Comparison of ENCODE assay signal across 19 cellular contexts in genomic region chr19:45166723-45167252, GRCh38. TPM values are rescaled to one million over a fixed set of nuclear protein-coding genes. Genes with fewer than 3 reads are reported as not detected.
DNase-seq lines count a peak whose midpoint lies in the region; ATAC-seq and TF ChIP-seq lines count a peak whose summit lies in the region.
"Had no signal": no experiment of that assay in that cellular context is flagged by ENCODE, and none has a peak within 500 bp of the region (broad histone marks: within the 10 kb centered on the region; RNA-seq: fewer than 3 reads in every experiment).

No MANE protein-coding gene starts in this region.

- peaks cover 5% of the 10 kb centered on the region for H3K27me3 ChIP-seq in lower lobe of right lung (ENCODE audit: low read depth)
- H3K27me3 ChIP-seq: uterus had no signal

- intact Hi-C loops in lower lobe of right lung (cut with DNase I), result no loop called here

- H3K27ac Mint-ChIP-seq in activated T-helper 17 cell treated with anti-CD3 and anti-CD28 coated beads, Interleukin-2, amount 50 U/mL, for 72 hours, result peak overlapping the region; percentile 58
- peak overlapping the region; percentile 67 for H3K27ac Mint-ChIP-seq in mesothelial cell of epicardium
- H3K27ac Mint-ChIP-seq: IgD-negative memory B cell had no signal

- TF ChIP-seq CTCF in HEK293 (tag by site-specific recombination; IDR thresholded peaks at IDR 0.05) (no peak), mesothelial cell of epicardium (IDR thresholded peaks at IDR 0.05; ENCODE audit: unreplicated experiment) (no peak), lower lobe of right lung (IDR thresholded peaks at IDR 0.05) (no peak)

- H3K27me3 Mint-ChIP-seq in activated T-helper 17 cell treated with anti-CD3 and anti-CD28 coated beads, Interleukin-2, amount 50 U/mL, for 72 hours, result no peaks in the 10 kb centered on the region
- no peaks in the 10 kb centered on the region for H3K27me3 Mint-ChIP-seq in mesothelial cell of epicardium (ENCODE audit: low read depth)
- H3K27me3 Mint-ChIP-seq: natural killer cell treated with Interleukin-12 subunit alpha and Interleukin-12 subunit beta and Interleukin-15 and Interleukin-18, amount 100 ng/mL, for 72 hours; stimulated activated naive B cell treated with anti-CD40 and anti-IgM and Interleukin-4, amounts not matched to agents 10 μg/mL and 1 μg/mL and 100 μg/mL, for 72 hours had no signal

- H3K4me3 ChIP-seq in HEK293 (ENCODE audit: low read depth, low read length), result no peak overlapping the region
- no peak overlapping the region for H3K4me3 ChIP-seq in lower lobe of right lung
- H3K4me3 ChIP-seq: A549, esophagus squamous epithelium, uterus had no signal

- ATAC-seq in activated T-helper 17 cell treated with anti-CD3 and anti-CD28 coated beads, Interleukin-2, amount 50 U/mL, for 72 hours (replicated peaks), result no peak
- no peak for ATAC-seq in lower lobe of right lung
- ATAC-seq: A549; activated CD4-positive, CD25-positive, alpha-beta regulatory T cell treated with anti-CD3 and anti-CD28 coated beads, Interleukin-2, amount 50 U/mL, for 24 hours; left lobe of liver; natural killer cell treated with Interleukin-12 subunit alpha and Interleukin-12 subunit beta and Interleukin-15 and Interleukin-18, amount 100 ng/mL, for 72 hours; stimulated activated naive B cell treated with anti-CD40 and anti-IgM and Interleukin-4, amounts not matched to agents 10 μg/mL and 1 μg/mL and 100 μg/mL, for 72 hours had no signal

- no peaks in the 10 kb centered on the region for H3K36me3 Mint-ChIP-seq in activated T-helper 17 cell treated with anti-CD3 and anti-CD28 coated beads, Interleukin-2, amount 50 U/mL, for 72 hours (ENCODE audit: low read depth)
- H3K36me3 Mint-ChIP-seq in mesothelial cell of epicardium, result no peaks in the 10 kb centered on the region
- H3K36me3 Mint-ChIP-seq: natural killer cell treated with Interleukin-12 subunit alpha and Interleukin-12 subunit beta and Interleukin-15 and Interleukin-18, amount 100 ng/mL, for 72 hours had no signal

- peaks cover 17% of the 10 kb centered on the region for H3K4me1 Mint-ChIP-seq in activated T-helper 17 cell treated with anti-CD3 and anti-CD28 coated beads, Interleukin-2, amount 50 U/mL, for 72 hours
- peaks cover 9% of the 10 kb centered on the region for H3K4me1 Mint-ChIP-seq in mesothelial cell of epicardium

- H3K36me3 ChIP-seq in HEK293 (ENCODE audit: control insufficient read depth in 2 of 2, insufficient read depth in 1 of 2, low read length in 2 of 2), result no peaks in the 10 kb centered on the region
- no peaks in the 10 kb centered on the region for H3K36me3 ChIP-seq in lower lobe of right lung
- H3K36me3 ChIP-seq: esophagus squamous epithelium, uterus had no signal

- H3K9me3 Mint-ChIP-seq in activated T-helper 17 cell treated with anti-CD3 and anti-CD28 coated beads, Interleukin-2, amount 50 U/mL, for 72 hours, result no peaks in the 10 kb centered on the region
- no peaks in the 10 kb centered on the region for H3K9me3 Mint-ChIP-seq in mesothelial cell of epicardium
- H3K9me3 Mint-ChIP-seq: IgD-negative memory B cell; natural killer cell treated with Interleukin-12 subunit alpha and Interleukin-12 subunit beta and Interleukin-15 and Interleukin-18, amount 100 ng/mL, for 72 hours; stimulated activated naive B cell treated with anti-CD40 and anti-IgM and Interleukin-4, amounts not matched to agents 10 μg/mL and 1 μg/mL and 100 μg/mL, for 72 hours had no signal

- CTCF ChIA-PET in HEK293 (lab: Yijun Ruan, JAX), result interaction anchor here (0.7 to 1.3 kb wide), 4 partner anchors 12 to 172 kb away, joined by 3 to 5 read pairs (median 4); no protein-coding TSS in a partner anchor

- H3K9me3 ChIP-seq in HEK293 (ENCODE audit: control insufficient read depth, insufficient read depth, low read depth, low read length), result no peaks in the 10 kb centered on the region
- H3K9me3 ChIP-seq in lower lobe of right lung, result no peaks in the 10 kb centered on the region
- H3K9me3 ChIP-seq: A549, esophagus squamous epithelium, uterus had no signal

- DNase-seq in NCI-H82 (lab: John Stamatoyannopoulos, UW), result peak; percentile 32
- no peak for DNase-seq in NCI-H82 treated with DMSO at 0.1 percent for 48 hours (lab: John Stamatoyannopoulos, UW; ENCODE audit: unreplicated experiment)
- DNase-seq in mesothelial cell of epicardium (ENCODE audit: low spot score in 2 of 2, unreplicated experiment in 2 of 2), result no peak
- DNase-seq in lower lobe of right lung, result no peak
- no peak for DNase-seq in NCI-H146 (lab: John Stamatoyannopoulos, UW)
- no peak for DNase-seq in GF-D8 (lab: John Stamatoyannopoulos, UW)
- DNase-seq: activated T-cell treated with anti-CD3 and anti-CD28 coated beads, Interleukin-2, amount 50 U/mL, for 48 hours; anterior cingulate cortex; esophagus squamous epithelium; NCI-H446; stimulated activated naive B cell treated with anti-CD40 and anti-IgM and Interleukin-4, amounts not matched to agents 10 μg/mL and 1 μg/mL and 100 μg/mL, for 72 hours; uterus had no signal

- POLR2A ChIA-PET in HEK293 (lab: Yijun Ruan, JAX), result interaction anchor here (0.5 to 2.3 kb wide), 3 partner anchors 11 to 1007 kb away, joined by 5 to 6 read pairs (median 5); partner anchors contain the start of genes BLOC1S3, CLASRP and TRAPPC6A

- H3K4me1 ChIP-seq in HEK293 (ENCODE audit: control insufficient read depth, insufficient read depth, low read length) (no peaks in the 10 kb centered on the region; the same call in 1 of the 2 replicates), lower lobe of right lung (peaks cover 35% of the 10 kb centered on the region)
- H3K4me1 ChIP-seq: uterus had no signal

- H3K27ac ChIP-seq in HEK293 (ENCODE audit: extremely low read depth, low read depth, low read length), result 0 out of 2 replicates have a peak overlapping the region, but pooled peaks have one; percentile 37
- H3K27ac ChIP-seq in lower lobe of right lung, result no peak overlapping the region
- H3K27ac ChIP-seq: A549, uterus had no signal

- H3K4me3 Mint-ChIP-seq in activated T-helper 17 cell treated with anti-CD3 and anti-CD28 coated beads, Interleukin-2, amount 50 U/mL, for 72 hours, result no peak overlapping the region
- no peak overlapping the region for H3K4me3 Mint-ChIP-seq in mesothelial cell of epicardium
- H3K4me3 Mint-ChIP-seq: IgD-negative memory B cell; natural killer cell treated with Interleukin-12 subunit alpha and Interleukin-12 subunit beta and Interleukin-15 and Interleukin-18, amount 100 ng/mL, for 72 hours had no signal

TF ChIP-seq in HEK293, 187 proteins besides CTCF, POLR2A, EP300 and RAD21:
- TF ChIP-seq PRDM10 (tag by site-specific recombination; IDR thresholded peaks at IDR 0.05) (peak; percentile 53), GLIS2 (tag by site-specific recombination; IDR thresholded peaks at IDR 0.05) (no peak), ZNF692 (tag by site-specific recombination; IDR thresholded peaks at IDR 0.05) (0 out of 2 replicates have a peak, but pooled peaks have one; percentile 35)
TF ChIP-seq in HEK293: peak in this region for 2.

RNA-seq across cellular contexts. Expression of gene NKPD1, which starts 6.0 kb away (rescaled TPM):
- under 1 TPM; 0.06 to 0.40 TPM for total RNA-seq in activated T-helper 17 cell treated with anti-CD3 and anti-CD28 coated beads, Interleukin-2, amount 50 U/mL, for 72 hours
- total RNA-seq in mesothelial cell of epicardium (0.54 to 1.1 TPM (median 0.71 TPM) in 3 replicates), lower lobe of right lung (not detected)
- total RNA-seq: left lobe of liver had no signal

RNA-seq across cellular contexts. Expression of gene TRAPPC6A, which starts 11.2 kb away (rescaled TPM):
- 10 to 100 TPM; 12.9 to 32.1 TPM for total RNA-seq in activated T-helper 17 cell treated with anti-CD3 and anti-CD28 coated beads, Interleukin-2, amount 50 U/mL, for 72 hours
- total RNA-seq in mesothelial cell of epicardium, result 42.8 to 48.0 TPM (median 46.7 TPM) in 3 replicates
- total RNA-seq in lower lobe of right lung, result 18.4 TPM

RNA-seq across cellular contexts. Expression of gene BLOC1S3, which starts 11.8 kb away (rescaled TPM):
- 10 to 100 TPM; 13.9 to 16.7 TPM for total RNA-seq in activated T-helper 17 cell treated with anti-CD3 and anti-CD28 coated beads, Interleukin-2, amount 50 U/mL, for 72 hours
- total RNA-seq in mesothelial cell of epicardium (8.0 to 10.3 TPM (median 8.9 TPM) in 3 replicates), lower lobe of right lung (15.9 TPM)
